In the genomic region with DNA sequence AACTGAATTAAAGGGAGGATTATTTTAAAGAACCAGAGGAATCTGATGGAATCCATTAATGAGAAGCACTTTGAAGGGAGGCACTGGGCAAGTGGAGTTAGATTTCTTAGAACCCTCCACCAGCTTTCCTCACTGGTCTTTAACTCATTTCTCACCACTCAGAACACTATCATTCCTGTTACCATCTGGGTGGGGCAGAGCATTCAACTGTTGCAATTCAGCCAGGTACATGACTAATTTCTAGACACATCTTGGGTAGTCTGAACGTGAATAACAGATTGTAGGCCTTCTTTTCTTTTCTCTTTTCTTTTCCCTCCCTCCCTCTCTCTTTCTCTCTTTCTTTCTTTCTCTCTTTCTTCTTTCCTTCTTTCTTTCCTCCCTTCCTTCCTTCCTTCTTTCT, we compare ENCODE assay signal across 21 cellular contexts. TPM values are rescaled to one million over a fixed set of nuclear protein-coding genes. Genes with fewer than 3 reads are reported as not detected.
A peak's percentile ranks its signal among the peaks of the same experiment; 100 is the strongest.
DNase-seq lines count a peak whose midpoint lies in the region; ATAC-seq and TF ChIP-seq lines count a peak whose summit lies in the region.
"Had no signal": no experiment of that assay in that cellular context is flagged by ENCODE, and none has a peak within 500 bp of the region (broad histone marks: within the 10 kb centered on the region; RNA-seq: fewer than 3 reads in every experiment).

No MANE protein-coding gene starts in this region.

- peak overlapping the region; percentile 11 for H3K4me2 ChIP-seq in mammary epithelial cell (ENCODE audit: insufficient read depth, low read depth, low read length)
- H3K4me2 ChIP-seq: A549 had no signal

- no peaks in the 10 kb centered on the region for H3K27me3 ChIP-seq in mammary epithelial cell (ENCODE audit: insufficient read depth, low read length)

- 17% methylated on average over 1 of the region's 1 CpG for WGBS in mammary epithelial cell (ENCODE audit: low coverage, missing lambda C conversion rate)

- in situ Hi-C loops in mammary epithelial cell (cut with MboI; ENCODE audit: low sequenced_read_pairs in 2 of 2) = loop anchor here in 1 of 2 donors (25.0 kb wide), 1 partner anchor 124 kb away; no protein-coding TSS in a partner anchor

- ATAC-seq in esophagus mucosa = peak; percentile 65
- ATAC-seq in GM21381 (IDR thresholded peaks at IDR 0.05; ENCODE audit: unreplicated experiment) = no peak
- ATAC-seq in HG03045 (IDR thresholded peaks at IDR 0.05; ENCODE audit: unreplicated experiment) = no peak
- ATAC-seq: A549 had no signal

- peak overlapping the region; percentile 54 for H2AFZ ChIP-seq in mammary epithelial cell (ENCODE audit: low read depth, low read length)

- peak; percentile 33 for DNase-seq in HPDE6-E6E7 (ENCODE audit: extremely low spot score)
- peak; percentile 61 for DNase-seq in mammary epithelial cell
- no peak for DNase-seq in stimulated activated naive CD4-positive, alpha-beta T cell treated with Interleukin-2 at 50 U/mL for 16 hours (lab: John Stamatoyannopoulos, UW)
- DNase-seq: 8988T; ACHN; C1 segment of cervical spinal cord; Calu3; CD4-positive, alpha-beta memory T cell; COR-L47; DMS53; DMS79 treated with DMSO at 0.1 percent for 48 hours; GF-D8; GOT3; HFFc6 had no signal

- intact Hi-C loops in mammary epithelial cell (cut with micrococcal nuclease) = loop anchor here (2.0 kb wide), 1 partner anchor 31 kb away; no protein-coding TSS in a partner anchor

- dilution Hi-C loops in mammary epithelial cell (cut with HindIII; ENCODE audit: low sequenced_read_pairs) = no loop called here

- no peak for TF ChIP-seq CTCF in mammary epithelial cell (conservative IDR thresholded peaks at IDR 0.05 in 1 of 2, IDR thresholded peaks at IDR 0.05 in 1 of 2; ENCODE audit: extremely low read depth in 1 of 2, insufficient read depth in 1 of 2, low read depth in 1 of 2, low read length in 2 of 2)

- no peaks in the 10 kb centered on the region for H3K9me3 ChIP-seq in mammary epithelial cell (replicated peaks; ENCODE audit: insufficient read depth, low read length)
- H3K9me3 ChIP-seq: A549, HAP-1 had no signal

- CTCF ChIA-PET in mammary epithelial cell (lab: Charles Lee; ENCODE audit: low non-redundant PET) = interaction anchor here (0.7 kb wide), 1 partner anchor 101 kb away, joined by 6 read pairs; no protein-coding TSS in a partner anchor

- no peak overlapping the region for H3K9ac ChIP-seq in mammary epithelial cell (ENCODE audit: insufficient read depth, low read length)

- no peaks in the 10 kb centered on the region for H4K20me1 ChIP-seq in mammary epithelial cell (ENCODE audit: insufficient read depth, low read length)

- H3K36me3 ChIP-seq in mammary epithelial cell (ENCODE audit: insufficient read depth, low read length) = no peaks in the 10 kb centered on the region
- H3K36me3 ChIP-seq: HAP-1 had no signal

- H3K4me3 ChIP-seq in mammary epithelial cell (replicated peaks in 1 of 3; ENCODE audit: insufficient read depth in 1 of 3, low read depth in 2 of 3, low read length in 3 of 3) = no peak overlapping the region
- H3K4me3 ChIP-seq: A549, HAP-1 had no signal

- no peak overlapping the region for H3K27ac ChIP-seq in mammary epithelial cell (ENCODE audit: insufficient read depth, low read depth, low read length)
- H3K27ac ChIP-seq: A549 had no signal

- H3K79me2 ChIP-seq in mammary epithelial cell (ENCODE audit: insufficient read depth, low read length) = no peaks in the 10 kb centered on the region

- peaks cover 7% of the 10 kb centered on the region for H3K4me1 ChIP-seq in mammary epithelial cell (ENCODE audit: insufficient read depth, low read length)
- H3K4me1 ChIP-seq: A549, HAP-1 had no signal

- no TSS peak for BruUV-seq in mammary epithelial cell (replicated peaks; lab: Mats Ljungman, UMichigan)

RNA-seq across cellular contexts. Expression of a gene that starts 15.5 kb away (rescaled TPM):
- 10 to 100 TPM in 1 of 2 donors, 1 to 10 TPM in 1; 1.7 to 70.5 TPM for total RNA-seq in mammary epithelial cell
- 22.1 TPM for polyA plus RNA-seq in mammary epithelial cell
- polyA minus RNA-seq in mammary epithelial cell = 4.7 TPM
- total RNA-seq in esophagus mucosa = 3.5 TPM
- total RNA-seq: CD4-positive, alpha-beta memory T cell had no signal
- polyA plus RNA-seq: CD4-positive, alpha-beta memory T cell had no signal

RNA-seq across cellular contexts. Expression of a gene that starts 29.9 kb away (rescaled TPM):
- total RNA-seq in mammary epithelial cell = 1 to 10 TPM in 1 of 2 donors, not detected in 1; 5.8 TPM
- polyA plus RNA-seq in mammary epithelial cell = 0.53 TPM
- not detected for polyA minus RNA-seq in mammary epithelial cell
- 0.56 TPM for total RNA-seq in esophagus mucosa
- total RNA-seq: Calu3; CD4-positive, alpha-beta memory T cell; G401 had no signal
- polyA plus RNA-seq: A549; CD4-positive, alpha-beta memory T cell had no signal

RNA-seq across cellular contexts. Expression of a gene that starts 33.1 kb away (rescaled TPM):
- total RNA-seq in mammary epithelial cell = 10 to 100 TPM in 1 of 2 donors, 1 to 10 TPM in 1; 2.5 to 30.6 TPM
- polyA plus RNA-seq in mammary epithelial cell = 9.2 TPM
- polyA minus RNA-seq in mammary epithelial cell = 2.0 TPM
- total RNA-seq in esophagus mucosa = 1.4 TPM
- total RNA-seq: Calu3; CD4-positive, alpha-beta memory T cell; Daoy had no signal
- polyA plus RNA-seq: CD4-positive, alpha-beta memory T cell had no signal
